29 cellular contexts compared by ENCODE assay signal in genomic region chr13:46495066-46495465, GRCh38.
"Had no signal": no experiment of that assay in that cellular context is flagged by ENCODE, and none has a peak within 500 bp of the region (broad histone marks: within the 10 kb centered on the region; RNA-seq: fewer than 3 reads in every experiment).

No MANE protein-coding gene starts in this region.

- H3K9me3 ChIP-seq: colonic mucosa, gastroesophageal sphincter, heart right ventricle, lower lobe of right lung, right atrium auricular region, suprapubic skin, thyroid gland, upper lobe of left lung had no signal

- H3K4me1 ChIP-seq: colonic mucosa, lower lobe of right lung, parathyroid adenoma, thyroid gland had no signal

- H3K79me2 ChIP-seq: parathyroid adenoma had no signal

- H3K9ac ChIP-seq: neural progenitor cell, parathyroid adenoma had no signal

- H3K4me3 ChIP-seq: colonic mucosa, gastroesophageal sphincter, heart right ventricle, lower lobe of right lung, neural progenitor cell, right atrium auricular region, smooth muscle cell, suprapubic skin, thyroid gland, upper lobe of left lung had no signal

- H2AFZ ChIP-seq: neural progenitor cell, parathyroid adenoma had no signal

- H3K4me2 ChIP-seq: neural progenitor cell, smooth muscle cell had no signal

- H3K27ac ChIP-seq: colonic mucosa, epithelial cell of prostate, gastroesophageal sphincter, heart right ventricle, lower lobe of right lung, neural progenitor cell, parathyroid adenoma, right atrium auricular region, suprapubic skin, thyroid gland, upper lobe of left lung had no signal

- H3K36me3 ChIP-seq: colonic mucosa, gastroesophageal sphincter, heart right ventricle, lower lobe of right lung, neural progenitor cell, right atrium auricular region, suprapubic skin, thyroid gland, upper lobe of left lung had no signal

- DNase-seq: colonic mucosa; effector CD8-positive, alpha-beta T cell; endodermal cell; glutamatergic neuron; heart right ventricle; hypothalamus; immature natural killer cell; left ventricle myocardium superior; lower lobe of right lung; midbrain; naive thymus-derived CD4-positive, alpha-beta T cell; stimulated activated CD4-positive, alpha-beta T cell treated with anti-CD3 and anti-CD28 coated beads, Interleukin-12 subunit alpha, Interleukin-12 subunit beta, amount 100 ng/mL, for 4 hours; stimulated activated CD4-positive, alpha-beta T cell treated with anti-CD3 and anti-CD28 coated beads, Interleukin-1b, Interleukin-23, amount 100 ng/mL, for 48 hours; stimulated activated CD4-positive, alpha-beta T cell treated with anti-CD3 and anti-CD28 coated beads, Interleukin-4, amount 100 ng/mL, for 1 hour; stimulated activated CD8-positive, alpha-beta memory T cell treated with anti-CD3 and anti-CD28 coated beads, Interleukin-4, amount 100 ng/mL, for 48 hours; stimulated activated naive CD4-positive, alpha-beta T cell; stimulated activated naive CD8-positive, alpha-beta T cell treated with anti-CD3 and anti-CD28 coated beads, Interleukin-15, amount 100 ng/mL, for 72 hours; thyroid gland; upper lobe of left lung had no signal

- ATAC-seq: esophagus mucosa; gastroesophageal sphincter; heart right ventricle; left ventricle myocardium superior; lower lobe of right lung; naive thymus-derived CD4-positive, alpha-beta T cell; stimulated activated naive CD8-positive, alpha-beta T cell treated with anti-CD3 and anti-CD28 coated beads, Interleukin-15, amount 100 ng/mL, for 72 hours had no signal

- H3K27me3 ChIP-seq: colonic mucosa, gastroesophageal sphincter, heart right ventricle, neural progenitor cell, right atrium auricular region, suprapubic skin, thyroid gland, upper lobe of left lung had no signal

- FAIRE-seq: keratinocyte, urothelium cell line had no signal
